ENCODE assay signal across 2 cellular contexts in the genomic region with DNA sequence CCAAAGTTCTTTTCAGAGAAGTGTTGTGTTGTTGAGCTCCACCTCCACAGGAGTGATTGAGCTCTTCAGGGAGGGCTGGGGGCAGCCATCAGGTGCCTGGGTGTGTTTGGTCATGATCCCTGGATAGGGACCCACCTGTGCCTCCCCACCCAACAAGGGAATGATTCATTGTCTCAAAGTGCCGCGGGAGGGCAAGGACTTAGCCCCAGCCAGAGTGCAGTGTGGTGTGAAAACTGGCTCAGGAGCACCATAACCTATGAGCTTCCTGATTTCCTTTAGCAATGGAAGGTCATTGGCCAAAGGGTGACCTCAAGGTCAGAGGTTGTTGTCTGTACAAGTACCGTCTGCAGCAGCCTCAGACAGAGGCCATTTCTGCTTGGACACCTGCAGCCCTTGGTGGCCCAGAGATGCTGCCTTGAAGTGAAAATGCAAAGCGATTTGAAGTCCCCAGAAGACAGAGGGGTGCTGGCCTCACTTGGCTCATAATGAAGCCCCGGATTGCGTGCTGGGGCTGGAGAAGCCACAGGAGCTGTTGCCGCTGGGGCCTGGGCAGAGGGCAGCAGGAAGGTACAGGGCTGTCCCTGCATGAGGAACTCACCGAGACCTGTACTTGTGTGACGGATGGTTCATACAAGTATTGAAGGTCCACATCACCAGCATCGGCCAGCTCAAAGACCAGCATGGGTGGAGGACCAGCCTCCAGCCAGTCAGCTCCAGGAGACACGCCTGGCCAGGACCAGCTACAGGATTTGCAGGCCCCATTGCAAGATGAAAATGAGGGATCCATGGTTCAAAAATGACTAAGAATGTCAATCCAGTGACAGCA.
TF ChIP-seq lines count a peak whose summit lies in the region.

No MANE protein-coding gene starts in this region.

TF ChIP-seq in IMR-90, 13 proteins besides CTCF, POLR2A, EP300 and RAD21:
- TF ChIP-seq CHD1 (IDR thresholded peaks at IDR 0.05; ENCODE audit: low read depth, low read length) (no peak), SMC3 (IDR thresholded peaks at IDR 0.05; ENCODE audit: low read depth, low read length) (no peak), MAFK (IDR thresholded peaks at IDR 0.05; ENCODE audit: low read depth, low read length) (no peak), BHLHE40 (IDR thresholded peaks at IDR 0.05; ENCODE audit: low read depth, low read length) (no peak)
- TF ChIP-seq, protein P1, sequence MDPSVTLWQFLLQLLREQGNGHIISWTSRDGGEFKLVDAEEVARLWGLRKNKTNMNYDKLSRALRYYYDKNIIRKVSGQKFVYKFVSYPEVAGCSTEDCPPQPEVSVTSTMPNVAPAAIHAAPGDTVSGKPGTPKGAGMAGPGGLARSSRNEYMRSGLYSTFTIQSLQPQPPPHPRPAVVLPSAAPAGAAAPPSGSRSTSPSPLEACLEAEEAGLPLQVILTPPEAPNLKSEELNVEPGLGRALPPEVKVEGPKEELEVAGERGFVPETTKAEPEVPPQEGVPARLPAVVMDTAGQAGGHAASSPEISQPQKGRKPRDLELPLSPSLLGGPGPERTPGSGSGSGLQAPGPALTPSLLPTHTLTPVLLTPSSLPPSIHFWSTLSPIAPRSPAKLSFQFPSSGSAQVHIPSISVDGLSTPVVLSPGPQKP (IDR thresholded peaks at IDR 0.05; ENCODE audit: borderline replicate concordance, low read depth, low read length) = no peak
- TF ChIP-seq, protein P2, sequence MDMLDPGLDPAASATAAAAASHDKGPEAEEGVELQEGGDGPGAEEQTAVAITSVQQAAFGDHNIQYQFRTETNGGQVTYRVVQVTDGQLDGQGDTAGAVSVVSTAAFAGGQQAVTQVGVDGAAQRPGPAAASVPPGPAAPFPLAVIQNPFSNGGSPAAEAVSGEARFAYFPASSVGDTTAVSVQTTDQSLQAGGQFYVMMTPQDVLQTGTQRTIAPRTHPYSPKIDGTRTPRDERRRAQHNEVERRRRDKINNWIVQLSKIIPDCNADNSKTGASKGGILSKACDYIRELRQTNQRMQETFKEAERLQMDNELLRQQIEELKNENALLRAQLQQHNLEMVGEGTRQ (IDR thresholded peaks at IDR 0.05; ENCODE audit: low read depth, low read length) = no peak

TF ChIP-seq in GM12878, 131 proteins besides CTCF, POLR2A, EP300 and RAD21:
- TF ChIP-seq TCF12 (IDR thresholded peaks at IDR 0.05; ENCODE audit: low read depth, low read length) (no peak), NR2C2 (IDR thresholded peaks at IDR 0.05; ENCODE audit: borderline replicate concordance, control insufficient read depth, insufficient read length, low read depth) (no peak), HDAC2 (IDR thresholded peaks at IDR 0.05) (no peak), WRNIP1 (IDR thresholded peaks at IDR 0.05; ENCODE audit: borderline replicate concordance, low read depth, low read length) (no peak), NFXL1 (IDR thresholded peaks at IDR 0.05; ENCODE audit: borderline replicate concordance) (no peak), SREBF1 (IDR thresholded peaks at IDR 0.05; ENCODE audit: low read length) (no peak), BCL11A (IDR thresholded peaks at IDR 0.05; ENCODE audit: low read depth, low read length) (no peak), ZNF274 (IDR thresholded peaks at IDR 0.05; ENCODE audit: insufficient read depth, insufficient read length) (no peak), TARDBP (IDR thresholded peaks at IDR 0.05; ENCODE audit: borderline replicate concordance) (no peak), ZNF24 (IDR thresholded peaks at IDR 0.05) (no peak)
- TF ChIP-seq, protein P3, sequence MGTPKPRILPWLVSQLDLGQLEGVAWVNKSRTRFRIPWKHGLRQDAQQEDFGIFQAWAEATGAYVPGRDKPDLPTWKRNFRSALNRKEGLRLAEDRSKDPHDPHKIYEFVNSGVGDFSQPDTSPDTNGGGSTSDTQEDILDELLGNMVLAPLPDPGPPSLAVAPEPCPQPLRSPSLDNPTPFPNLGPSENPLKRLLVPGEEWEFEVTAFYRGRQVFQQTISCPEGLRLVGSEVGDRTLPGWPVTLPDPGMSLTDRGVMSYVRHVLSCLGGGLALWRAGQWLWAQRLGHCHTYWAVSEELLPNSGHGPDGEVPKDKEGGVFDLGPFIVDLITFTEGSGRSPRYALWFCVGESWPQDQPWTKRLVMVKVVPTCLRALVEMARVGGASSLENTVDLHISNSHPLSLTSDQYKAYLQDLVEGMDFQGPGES (IDR thresholded peaks at IDR 0.05) = no peak
